8 cellular contexts compared by ENCODE assay signal in genomic region chr3:125374501-125374995, GRCh38. TPM values are rescaled to one million over a fixed set of nuclear protein-coding genes. Genes with fewer than 3 reads are reported as not detected.
A peak's percentile ranks its signal among the peaks of the same experiment; 100 is the strongest.
DNase-seq lines count a peak whose midpoint lies in the region; ATAC-seq lines count a peak whose summit lies in the region.

No MANE protein-coding gene starts in this region.

- peak overlapping the region; percentile 90 for H3K27ac ChIP-seq in angular gyrus (ENCODE audit: low read depth, low read length)
- peak overlapping the region; percentile 46 for H3K27ac ChIP-seq in right cardiac atrium (ENCODE audit: low read length)

- H3K4me1 ChIP-seq in right cardiac atrium (ENCODE audit: control insufficient read depth, insufficient read depth, low read length), result peaks cover 9% of the 10 kb centered on the region

- H3K27me3 ChIP-seq in right cardiac atrium (ENCODE audit: control insufficient read depth, insufficient read depth), result no peaks in the 10 kb centered on the region

- ATAC-seq in HG03095 (IDR thresholded peaks at IDR 0.05; ENCODE audit: unreplicated experiment) (peak; percentile 21), right cardiac atrium (peak; percentile 44 to 50)

- WGBS in right cardiac atrium, result under 1% methylated on average over 26 of the region's 26 CpGs

- H3K4me3 ChIP-seq in right cardiac atrium (ENCODE audit: low read length), result peak overlapping the region; percentile 95

- H3K9me3 ChIP-seq in right cardiac atrium (ENCODE audit: control insufficient read depth, low read length), result no peaks in the 10 kb centered on the region

- intact Hi-C loops in right cardiac atrium (cut with DNase I), result no loop called here
- intact Hi-C loops in posterior vena cava (cut with DNase I), result loop anchor here in 1 of 2 donors (10.0 kb wide), 1 partner anchor 1500 kb away; no protein-coding TSS in a partner anchor

- DNase-seq in activated T-cell treated with anti-CD3 and anti-CD28 coated beads for 1 hour (ENCODE audit: low read depth) (peak; percentile 25), RPMI7951 (ENCODE audit: low read depth) (peak; percentile 42), right cardiac atrium (peak; percentile 35 to 73 (median 65)), posterior vena cava (ENCODE audit: low spot score) (peak; percentile 81), HPDE6-E6E7 (ENCODE audit: extremely low spot score) (no peak)
- no peak for DNase-seq in activated T-cell treated with anti-CD3 and anti-CD28 coated beads, Interleukin-2, amount 50 U/mL, for 1 hour

RNA-seq across cellular contexts. Expression of gene ZNF148, which starts 0.6 kb away (rescaled TPM):
- total RNA-seq in RPMI7951 (2014; rRNA removed; shearing (Covaris generic)), result 23.2 and 30.3 TPM in 2 replicates
- total RNA-seq in right cardiac atrium, result 10 to 100 TPM; 45.4 to 51.6 (median 46.4) TPM
- polyA plus RNA-seq in right cardiac atrium, result 5.3 TPM
- total RNA-seq in posterior vena cava, result 10 to 100 TPM; 39.7 to 45.5 TPM

Comparison
In these comparisons a context has a peak if more than half of its experiments do, and no peak if none do; other contexts are left out.
1. DNase-seq: peak in activated T-cell treated with anti-CD3 and anti-CD28 coated beads for 1 hour (single experiment), RPMI7951 (single experiment), right cardiac atrium (3 of 3) and posterior vena cava (single experiment); none in activated T-cell treated with anti-CD3 and anti-CD28 coated beads, Interleukin-2, amount 50 U/mL, for 1 hour (single experiment) and HPDE6-E6E7 (single experiment).